9 cellular contexts compared by ENCODE assay signal in the genomic region with DNA sequence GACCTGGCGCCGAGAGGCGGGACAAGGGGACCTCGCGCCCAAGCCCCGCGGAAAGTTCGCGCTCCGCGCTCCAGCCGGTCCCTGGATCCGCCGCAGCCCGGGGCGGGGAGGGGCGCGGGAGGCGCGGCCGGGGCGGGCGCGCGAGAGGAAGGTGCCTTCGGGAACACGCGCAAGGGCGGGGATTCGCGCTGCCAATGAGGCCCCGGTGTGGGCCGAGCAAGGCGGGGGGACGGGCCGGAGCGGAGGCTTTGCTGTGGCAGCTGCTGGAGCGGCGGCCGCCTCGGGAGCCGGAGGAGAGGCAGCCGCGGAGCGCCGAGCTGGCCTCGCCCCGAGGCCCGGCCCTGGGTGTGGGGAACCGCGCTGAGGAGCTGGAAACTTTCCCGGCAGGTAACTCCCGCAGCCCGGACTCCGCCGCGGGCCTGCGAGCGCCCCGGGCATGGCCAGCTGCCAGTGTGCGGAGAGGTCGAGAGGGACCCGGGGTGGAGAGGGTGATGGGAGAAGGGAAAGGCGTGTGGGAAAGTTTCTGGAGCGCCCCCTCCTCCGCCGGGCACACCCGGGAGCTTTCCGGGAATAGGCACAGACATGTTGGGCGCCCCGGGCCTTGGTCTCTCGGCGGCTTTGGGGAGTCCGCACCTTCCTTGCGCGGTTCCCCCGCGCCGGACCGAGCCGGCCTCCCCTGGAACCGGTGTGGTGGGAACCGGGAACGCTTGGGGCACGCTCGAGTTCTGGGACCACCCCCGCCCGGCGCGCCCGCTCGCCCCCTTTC. TPM values are rescaled to one million over a fixed set of nuclear protein-coding genes. Genes with fewer than 3 reads are reported as not detected.
A peak's percentile ranks its signal among the peaks of the same experiment; 100 is the strongest.
DNase-seq lines count a peak whose midpoint lies in the region; ATAC-seq, FAIRE-seq and TF ChIP-seq lines count a peak whose summit lies in the region.
"Had no signal": no experiment of that assay in that cellular context is flagged by ENCODE, and none has a peak within 500 bp of the region (broad histone marks: within the 10 kb centered on the region; RNA-seq: fewer than 3 reads in every experiment).

A gene (plus strand): TSS at position 245 of the 766 bp plus-strand sequence. CDS start 97,271 bp downstream, outside the sequence.

- TF ChIP-seq RAD21 in HepG2 (CRISPR knock-in tag; IDR thresholded peaks at IDR 0.05): no peak

- peak within 1 kb of the TSS; percentile 86 for H3K4me3 ChIP-seq in BE2C (ENCODE audit: low read depth, low read length)
- peak within 1 kb of the TSS; percentile 71 to 84 (median 76) for H3K4me3 ChIP-seq in HepG2 (replicated peaks in 1 of 3; ENCODE audit: insufficient read depth in 1 of 3, low read depth in 2 of 3, low read length in 3 of 3)

- TF ChIP-seq POLR2A in GM19099 (IDR thresholded peaks at IDR 0.05; ENCODE audit: extremely low read depth, insufficient read length, low read depth) (peak; percentile 50), HepG2 (IDR thresholded peaks at IDR 0.05; ENCODE audit: insufficient read depth in 1 of 2, low read depth in 2 of 2, low read length in 2 of 2) (peak; percentile 35 to 54; a peak in 3 of 4 replicates)

- no peak within 1 kb of the TSS for H3K27ac ChIP-seq in HepG2 (ENCODE audit: extremely low read length, insufficient read depth, low read length)

- DNase-seq in BE2C: peak; percentile 92
- peak; percentile 74 to 93 for DNase-seq in NCI-H446 (lab: John Stamatoyannopoulos, UW)
- DNase-seq in activated CD4-positive, alpha-beta T cell treated with anti-CD3 and anti-CD28 coated beads for 48 hours: peak; percentile 80
- DNase-seq in dermis microvascular lymphatic vessel endothelial cell (ENCODE audit: low read depth in 2 of 2): peak; percentile 71 to 93
- peak; percentile 77 for DNase-seq in HepG2 (ENCODE audit: low spot score)
- DNase-seq in stimulated activated CD4-positive, alpha-beta T cell treated with anti-CD3 and anti-CD28 coated beads, Interleukin-2, amount 100 ng/mL, for 48 hours: peak; percentile 45 to 62

- H3K36me3 ChIP-seq in BE2C (no peaks in the 10 kb centered on the region), HepG2 (replicated peaks in 1 of 2; ENCODE audit: control insufficient read depth in 1 of 2, insufficient read depth in 2 of 2, low read length in 2 of 2) (no peaks in the 10 kb centered on the region)

- ATAC-seq in HG03196 (IDR thresholded peaks at IDR 0.05; ENCODE audit: unreplicated experiment) (peak; percentile 91), HepG2 (peak; percentile 93)

- peak within 1 kb of the TSS; percentile 72 for H2AFZ ChIP-seq in HepG2 (ENCODE audit: low read length)

- POLR2A ChIA-PET in HepG2 (lab: Yijun Ruan, JAX): interaction anchor here (0.5 to 2.3 kb wide), 5 partner anchors 15 to 743 kb away, joined by 3 to 7 read pairs (median 3); a partner anchor contains a TSS

- no peak for FAIRE-seq in HepG2 (lab: Jason Lieb, UNC)
- FAIRE-seq: TTC549 had no signal

- peak within 1 kb of the TSS; percentile 57 for H3K9ac ChIP-seq in HepG2 (ENCODE audit: insufficient read depth, low read depth, low read length)

- 0 out of 2 replicates have a peak, but pooled peaks cover 3% of the 10 kb centered on the region for H4K20me1 ChIP-seq in HepG2 (ENCODE audit: insufficient read depth, low read length)

- CTCF ChIA-PET in HepG2 (lab: Yijun Ruan, JAX; ENCODE audit: low intra/inter-chr PET ratio, low total read pairs): no interaction called here

- H3K9me3 ChIP-seq in BE2C: no peaks in the 10 kb centered on the region
- no peaks in the 10 kb centered on the region for H3K9me3 ChIP-seq in HepG2 (ENCODE audit: low read length)

- no peaks in the 10 kb centered on the region for H3K79me2 ChIP-seq in HepG2 (ENCODE audit: insufficient read depth, low read length)

- TF ChIP-seq CTCF in BE2C (IDR thresholded peaks at IDR 0.05; ENCODE audit: low read depth, low read length) (no peak), HepG2 (CRISPR knock-in tag; IDR thresholded peaks at IDR 0.05) (no peak; the same call in 1 of the 2 replicates)

- H3K4me2 ChIP-seq in HepG2 (ENCODE audit: low read depth, low read length): peak within 1 kb of the TSS; percentile 93

- H3K27me3 ChIP-seq in BE2C (no peaks in the 10 kb centered on the region), HepG2 (ENCODE audit: control insufficient read depth in 1 of 2, insufficient read depth in 2 of 2, low read length in 2 of 2) (peaks cover 0 to 52% of the 10 kb centered on the region in 2 experiments; a peak in 4 of 5 replicates)

- in situ Hi-C loops in HepG2 (cut with HindIII; ENCODE audit: extremely low pct_ligation_motif_present, low pct_unique_long_range_greater_than_20kb): no loop called here

- TF ChIP-seq EP300 in HepG2 (IDR thresholded peaks at IDR 0.05; ENCODE audit: low read depth in 2 of 2, low read length in 2 of 2) (no peak), HepG2 (CRISPR knock-in tag; IDR thresholded peaks at IDR 0.05; ENCODE audit: borderline replicate concordance) (no peak)

- intact Hi-C loops in HepG2 (cut with micrococcal nuclease; ENCODE audit: unreplicated experiment): loop anchor here (2.0 to 5.0 kb wide), 2 partner anchors 26 to 66 kb away; no protein-coding TSS in a partner anchor

- 1% methylated on average over 37 of the region's 92 CpGs for WGBS in HepG2 (ENCODE audit: low lambda C conversion rate)

- H3K4me1 ChIP-seq in BE2C: no peaks in the 10 kb centered on the region
- H3K4me1 ChIP-seq in HepG2 (ENCODE audit: insufficient read depth, low read length): peaks cover 34% of the 10 kb centered on the region

- BruUV-seq in HepG2 (replicated peaks; lab: Mats Ljungman, UMichigan): no TSS peak

TF ChIP-seq in HepG2, 621 proteins besides CTCF, POLR2A, EP300 and RAD21 (continues in another document):
- no peak for TF ChIP-seq HNF4A (CRISPR knock-in tag; IDR thresholded peaks at IDR 0.05)
- TF ChIP-seq, protein P1, sequence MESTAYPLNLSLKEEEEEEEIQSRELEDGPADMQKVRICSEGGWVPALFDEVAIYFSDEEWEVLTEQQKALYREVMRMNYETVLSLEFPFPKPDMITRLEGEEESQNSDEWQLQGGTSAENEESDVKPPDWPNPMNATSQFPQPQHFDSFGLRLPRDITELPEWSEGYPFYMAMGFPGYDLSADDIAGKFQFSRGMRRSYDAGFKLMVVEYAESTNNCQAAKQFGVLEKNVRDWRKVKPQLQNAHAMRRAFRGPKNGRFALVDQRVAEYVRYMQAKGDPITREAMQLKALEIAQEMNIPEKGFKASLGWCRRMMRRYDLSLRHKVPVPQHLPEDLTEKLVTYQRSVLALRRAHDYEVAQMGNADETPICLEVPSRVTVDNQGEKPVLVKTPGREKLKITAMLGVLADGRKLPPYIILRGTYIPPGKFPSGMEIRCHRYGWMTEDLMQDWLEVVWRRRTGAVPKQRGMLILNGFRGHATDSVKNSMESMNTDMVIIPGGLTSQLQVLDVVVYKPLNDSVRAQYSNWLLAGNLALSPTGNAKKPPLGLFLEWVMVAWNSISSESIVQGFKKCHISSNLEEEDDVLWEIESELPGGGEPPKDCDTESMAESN (CRISPR knock-in tag; conservative IDR thresholded peaks at IDR 0.05): peak; percentile 17; the same call in 1 of the 2 replicates
- TF ChIP-seq, protein P2, sequence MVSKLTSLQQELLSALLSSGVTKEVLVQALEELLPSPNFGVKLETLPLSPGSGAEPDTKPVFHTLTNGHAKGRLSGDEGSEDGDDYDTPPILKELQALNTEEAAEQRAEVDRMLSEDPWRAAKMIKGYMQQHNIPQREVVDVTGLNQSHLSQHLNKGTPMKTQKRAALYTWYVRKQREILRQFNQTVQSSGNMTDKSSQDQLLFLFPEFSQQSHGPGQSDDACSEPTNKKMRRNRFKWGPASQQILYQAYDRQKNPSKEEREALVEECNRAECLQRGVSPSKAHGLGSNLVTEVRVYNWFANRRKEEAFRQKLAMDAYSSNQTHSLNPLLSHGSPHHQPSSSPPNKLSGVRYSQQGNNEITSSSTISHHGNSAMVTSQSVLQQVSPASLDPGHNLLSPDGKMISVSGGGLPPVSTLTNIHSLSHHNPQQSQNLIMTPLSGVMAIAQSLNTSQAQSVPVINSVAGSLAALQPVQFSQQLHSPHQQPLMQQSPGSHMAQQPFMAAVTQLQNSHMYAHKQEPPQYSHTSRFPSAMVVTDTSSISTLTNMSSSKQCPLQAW (CRISPR knock-in tag; IDR thresholded peaks at IDR 0.05): no peak

RNA-seq across cellular contexts. Expression of the gene that starts here (rescaled TPM):
- polyA plus RNA-seq in BE2C (2012; ENCODE audit: insufficient read depth, insufficient read length, low read depth): 11.5 TPM
- total RNA-seq in dermis microvascular lymphatic vessel endothelial cell (49.7 and 85.7 TPM in 2 replicates), HepG2 (2016; rRNA removed; fragmentation: Illumina TruSeq; extraction: Trizol) (2.3 and 2.8 TPM in 2 replicates)
- 1.5 and 2.2 TPM in 2 replicates for total RNA-seq in HepG2 (2016; cell fraction: cytosol; rRNA removed; fragmentation: Illumina TruSeq; extraction: Trizol; ENCODE audit: low read depth)
- total RNA-seq in HepG2 (2016; cell fraction: insoluble cytoplasmic fraction; rRNA removed; fragmentation: Illumina TruSeq; extraction: Trizol): 2.5 TPM in 2 replicates
- total RNA-seq in HepG2 (2016; cell fraction: membrane; rRNA removed; fragmentation: Illumina TruSeq; extraction: Trizol): 1.1 and 1.3 TPM in 2 replicates
- total RNA-seq in HepG2 (2016; cell fraction: nucleus; rRNA removed; fragmentation: Illumina TruSeq; extraction: Trizol): 7.3 and 8.6 TPM in 2 replicates
- 4.2 and 5.6 TPM in 2 replicates for polyA plus RNA-seq in HepG2 (2011; rRNA removed)
- polyA plus RNA-seq in HepG2 (2011; cell fraction: cytosol; rRNA removed): 1.6 and 2.3 TPM in 2 replicates
- polyA plus RNA-seq in HepG2 (2011; cell fraction: nucleus; rRNA removed): 17.5 and 28.5 TPM in 2 replicates
- 0.95 and 1.7 TPM in 2 replicates for polyA plus RNA-seq in HepG2 (2012)
- 0.06 and 0.11 TPM in 2 replicates for polyA plus RNA-seq in HepG2 (2016; cell fraction: cytosol; fragmentation: Illumina TruSeq; extraction: Trizol; ENCODE audit: low read depth)
- polyA plus RNA-seq in HepG2 (2016; cell fraction: insoluble cytoplasmic fraction; fragmentation: Illumina TruSeq; extraction: Trizol; ENCODE audit: low read depth): 3.1 and 3.3 TPM in 2 replicates
- polyA plus RNA-seq in HepG2 (2016; cell fraction: membrane; fragmentation: Illumina TruSeq; extraction: Trizol; ENCODE audit: low read depth): 0.24 and 0.40 TPM in 2 replicates
- 14.6 and 15.1 TPM in 2 replicates for polyA plus RNA-seq in HepG2 (2016; cell fraction: nucleus; fragmentation: Illumina TruSeq; extraction: Trizol; ENCODE audit: insufficient read depth, low read depth)
- 10.9 and 62.1 TPM in 2 replicates for polyA minus RNA-seq in HepG2 (2011; rRNA and poly(A)+ RNA removed; ENCODE audit: low replicate concordance)
- polyA minus RNA-seq in HepG2 (2011; cell fraction: cytosol; rRNA and poly(A)+ RNA removed): 2.8 and 3.8 TPM in 2 replicates
- 21.4 and 24.6 TPM in 2 replicates for polyA minus RNA-seq in HepG2 (2011; cell fraction: nucleus; rRNA and poly(A)+ RNA removed)
